Comparison of ENCODE assay signal across 10 cellular contexts in the genomic region with DNA sequence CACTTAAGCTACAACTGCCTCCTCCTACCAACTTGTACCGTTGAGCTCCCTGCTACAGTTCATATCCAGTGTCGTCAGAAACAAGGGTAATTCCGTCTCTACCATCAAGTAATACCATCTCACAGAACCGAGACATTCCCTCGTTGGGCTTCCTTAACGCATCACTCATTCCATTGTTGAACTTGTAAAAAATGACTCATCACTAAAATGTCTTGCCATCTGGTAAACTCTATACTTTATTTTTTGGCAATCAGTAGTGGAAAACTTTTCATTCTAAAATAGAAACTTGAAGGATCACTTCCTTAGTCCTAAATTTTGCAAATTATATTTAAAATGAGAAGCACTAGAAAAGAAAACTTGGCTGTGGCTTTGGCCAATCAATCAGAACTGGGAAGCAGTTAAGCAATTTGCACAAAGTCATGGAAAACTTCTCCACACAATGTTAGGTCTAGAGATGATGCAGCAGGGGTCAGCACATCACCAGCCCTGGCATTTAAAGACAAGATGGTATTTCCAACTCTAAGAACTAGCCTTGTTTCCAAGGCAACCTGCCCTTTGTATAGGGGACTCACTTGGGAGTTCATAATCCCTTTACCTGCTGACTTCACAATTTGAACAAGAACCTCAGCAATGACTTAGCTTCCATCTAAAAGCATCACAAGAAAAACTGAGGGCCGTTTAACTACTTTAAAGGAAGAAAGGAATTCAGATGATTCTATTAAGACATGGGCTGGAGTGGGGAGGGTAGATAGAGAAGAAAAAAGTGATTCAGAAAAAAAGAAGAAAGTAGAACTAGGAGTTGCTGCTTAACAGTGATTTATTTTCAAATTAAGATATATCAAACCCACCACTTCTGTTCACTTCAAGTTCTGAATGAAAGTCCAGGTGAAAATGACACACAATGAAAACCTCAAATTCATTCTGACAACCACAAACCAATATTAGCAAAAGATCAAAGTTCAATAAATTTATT.
A peak's percentile ranks its signal among the peaks of the same experiment; 100 is the strongest.
DNase-seq lines count a peak whose midpoint lies in the region; ATAC-seq and TF ChIP-seq lines count a peak whose summit lies in the region.
"Had no signal": no experiment of that assay in that cellular context is flagged by ENCODE, and none has a peak within 500 bp of the region (broad histone marks: within the 10 kb centered on the region; RNA-seq: fewer than 3 reads in every experiment).

No MANE protein-coding gene starts in this region.

- intact Hi-C loops in upper lobe of right lung (cut with DNase I), result no loop called here

- no peak overlapping the region for H3K9ac ChIP-seq in Karpas-422 (ENCODE audit: low read length)
- H3K9ac ChIP-seq: BLaER1 treated with 17β-estradiol and CSF1 and Interleukin-3, amounts not matched to agents 10 nM and 100 nM had no signal

- DNase-seq in NCI-H82 (lab: John Stamatoyannopoulos, UW) (peak; percentile 12), NCI-H82 treated with DMSO at 0.1 percent for 48 hours (lab: John Stamatoyannopoulos, UW; ENCODE audit: unreplicated experiment) (no peak), astrocyte of the hippocampus (ENCODE audit: low read depth, low spot score) (peak; percentile 83), iPS-NIHi7 (ENCODE audit: extremely low spot score) (peak; percentile 45), upper lobe of right lung (no peak), Karpas-422 (no peak)
- DNase-seq: stimulated activated CD4-positive, alpha-beta T cell treated with anti-CD3 and anti-CD28 coated beads, Interleukin-12 subunit alpha, Interleukin-12 subunit beta, amount 100 ng/mL, for 4 hours had no signal

- no peaks in the 10 kb centered on the region for H3K79me2 ChIP-seq in Karpas-422 (ENCODE audit: low read length)

- H3K4me1 ChIP-seq in upper lobe of right lung (peaks cover 26% of the 10 kb centered on the region), Karpas-422 (ENCODE audit: low read length) (peaks cover 8% of the 10 kb centered on the region)

- no peak overlapping the region for H3K4me3 ChIP-seq in upper lobe of right lung
- H3K4me3 ChIP-seq in Karpas-422 (ENCODE audit: low read length), result no peak overlapping the region
- H3K4me3 ChIP-seq: BLaER1 treated with 17β-estradiol and CSF1 and Interleukin-3, amounts not matched to agents 10 nM and 100 nM had no signal

- no peak for TF ChIP-seq CTCF in upper lobe of right lung (IDR thresholded peaks at IDR 0.05)

- H3K27me3 ChIP-seq in upper lobe of right lung (no peaks in the 10 kb centered on the region), Karpas-422 (ENCODE audit: low read length) (no peaks in the 10 kb centered on the region)
- H3K27me3 ChIP-seq: BLaER1 treated with 17β-estradiol and CSF1 and Interleukin-3, amounts not matched to agents 10 nM and 100 nM had no signal

- H3K9me2 ChIP-seq in Karpas-422 (replicated peaks; ENCODE audit: insufficient read depth, low read length), result no peaks in the 10 kb centered on the region

- H3K27ac ChIP-seq in upper lobe of right lung (peak overlapping the region; percentile 38), Karpas-422 (ENCODE audit: low read length) (no peak overlapping the region)
- H3K27ac ChIP-seq: BLaER1 treated with 17β-estradiol and CSF1 and Interleukin-3, amounts not matched to agents 10 nM and 100 nM had no signal

- no peaks in the 10 kb centered on the region for H4K20me1 ChIP-seq in Karpas-422 (ENCODE audit: insufficient read depth, low read depth, low read length)

- H2AFZ ChIP-seq in Karpas-422 (ENCODE audit: low read length), result no peak overlapping the region

- H3K9me3 ChIP-seq in upper lobe of right lung, result no peaks in the 10 kb centered on the region
- H3K9me3 ChIP-seq in Karpas-422 (ENCODE audit: low read length), result no peaks in the 10 kb centered on the region

- ATAC-seq in upper lobe of right lung, result peak; percentile 19
- ATAC-seq in GM21723 (IDR thresholded peaks at IDR 0.05; ENCODE audit: unreplicated experiment), result no peak
- ATAC-seq in HG03378 (IDR thresholded peaks at IDR 0.05; ENCODE audit: unreplicated experiment), result no peak

- H3K36me3 ChIP-seq in upper lobe of right lung (no peaks in the 10 kb centered on the region), Karpas-422 (ENCODE audit: insufficient read depth, low read length) (no peaks in the 10 kb centered on the region)

- H3K4me2 ChIP-seq in Karpas-422 (ENCODE audit: low read depth, low read length, poor library complexity, severe bottlenecking), result no peak overlapping the region
- H3K4me2 ChIP-seq: BLaER1 treated with 17β-estradiol and CSF1 and Interleukin-3, amounts not matched to agents 10 nM and 100 nM had no signal

Comparison
In these comparisons a context has a peak if more than half of its experiments do, and no peak if none do; other contexts are left out.
1. DNase-seq: peak in NCI-H82 (single experiment), astrocyte of the hippocampus (single experiment) and iPS-NIHi7 (single experiment); none in NCI-H82 treated with DMSO at 0.1 percent for 48 hours (single experiment), upper lobe of right lung (single experiment) and Karpas-422 (single experiment).